ENCODE assay signal across 5 cellular contexts in genomic region chr11:40467771-40468170, GRCh38.
"Had no signal": no experiment of that assay in that cellular context is flagged by ENCODE, and none has a peak within 500 bp of the region (broad histone marks: within the 10 kb centered on the region; RNA-seq: fewer than 3 reads in every experiment).

No MANE protein-coding gene starts in this region.

- H3K4me3 ChIP-seq: K562 had no signal

- H3K27ac ChIP-seq: HL-60 had no signal

- DNase-seq: IMR-90, KBM-7, KG1 had no signal
